ENCODE assay signal across 16 cellular contexts in genomic region chr2:205654878-205655601, GRCh38. TPM values are rescaled to one million over a fixed set of nuclear protein-coding genes. Genes with fewer than 3 reads are reported as not detected.
DNase-seq lines count a peak whose midpoint lies in the region; ATAC-seq and TF ChIP-seq lines count a peak whose summit lies in the region.
"Had no signal": no experiment of that assay in that cellular context is flagged by ENCODE, and none has a peak within 500 bp of the region (broad histone marks: within the 10 kb centered on the region; RNA-seq: fewer than 3 reads in every experiment).

No MANE protein-coding gene starts in this region.

- TF ChIP-seq CTCF in epithelial cell of esophagus (IDR thresholded peaks at IDR 0.05; ENCODE audit: insufficient read depth, low read depth, low read length, missing control alignments) = no peak

- CTCF ChIA-PET in activated CD4-positive, alpha-beta memory T cell treated with anti-CD3 and anti-CD28 coated beads for 36 hours (lab: Charles Lee) = no interaction called here

- intact Hi-C loops in activated CD4-positive, alpha-beta memory T cell treated with anti-CD3 and anti-CD28 coated beads for 36 hours (cut with micrococcal nuclease) = no loop called here

- H3K36me3 Mint-ChIP-seq in activated CD4-positive, alpha-beta memory T cell treated with anti-CD3 and anti-CD28 coated beads for 36 hours = no peaks in the 10 kb centered on the region
- H3K36me3 Mint-ChIP-seq: natural killer cell had no signal

- POLR2A ChIA-PET in activated CD4-positive, alpha-beta memory T cell treated with anti-CD3 and anti-CD28 coated beads for 36 hours (lab: Charles Lee) = no interaction called here

- H3K9me3 Mint-ChIP-seq in activated CD4-positive, alpha-beta memory T cell treated with anti-CD3 and anti-CD28 coated beads for 36 hours = no peaks in the 10 kb centered on the region
- H3K9me3 Mint-ChIP-seq: natural killer cell; T-helper 1 cell treated with Interleukin-12 subunit alpha and Interleukin-12 subunit beta and Interleukin-4 antibody, amounts not matched to agents 30 μg/mL and 1 μg/mL, for 36 hours had no signal

- H3K27me3 Mint-ChIP-seq in activated CD4-positive, alpha-beta memory T cell treated with anti-CD3 and anti-CD28 coated beads for 36 hours = peaks cover 6% of the 10 kb centered on the region

- no peaks in the 10 kb centered on the region for H3K4me1 Mint-ChIP-seq in activated CD4-positive, alpha-beta memory T cell treated with anti-CD3 and anti-CD28 coated beads for 36 hours (ENCODE audit: low read depth)

- DNase-seq in EH (ENCODE audit: low read depth) (peak; percentile 90), RKO (ENCODE audit: low spot score) (peak; percentile 30), epithelial cell of esophagus (ENCODE audit: low read depth) (peak; percentile 82), myocyte (ENCODE audit: low read depth) (peak; percentile 68), retina (no peak)
- DNase-seq in central memory CD4-positive, alpha-beta T cell = no peak
- no peak for DNase-seq in activated CD4-positive, alpha-beta memory T cell treated with anti-CD3 and anti-CD28 coated beads for 36 hours
- DNase-seq: activated CD4-positive, alpha-beta T cell treated with anti-CD3 and anti-CD28 coated beads, Interleukin-2, amount 50 U/mL, for 1 hour; cerebellar nuclear complex; erythroblast; islet precursor cell; natural killer cell; NCI-H226 had no signal

- TF ChIP-seq POLR2A in GM18505 (IDR thresholded peaks at IDR 0.05; ENCODE audit: borderline replicate concordance, extremely low read depth, insufficient read depth, insufficient read length) = no peak

- no peak overlapping the region for H3K27ac Mint-ChIP-seq in activated CD4-positive, alpha-beta memory T cell treated with anti-CD3 and anti-CD28 coated beads for 36 hours
- H3K27ac Mint-ChIP-seq: natural killer cell; T-helper 1 cell treated with Interleukin-12 subunit alpha and Interleukin-12 subunit beta and Interleukin-4 antibody, amounts not matched to agents 30 μg/mL and 1 μg/mL, for 36 hours had no signal

- no peak overlapping the region for H3K4me3 Mint-ChIP-seq in activated CD4-positive, alpha-beta memory T cell treated with anti-CD3 and anti-CD28 coated beads for 36 hours
- H3K4me3 Mint-ChIP-seq: natural killer cell; T-helper 1 cell treated with Interleukin-12 subunit alpha and Interleukin-12 subunit beta and Interleukin-4 antibody, amounts not matched to agents 30 μg/mL and 1 μg/mL, for 36 hours had no signal

- H3K4me3 ChIP-seq in epithelial cell of esophagus (ENCODE audit: low read length) = no peak overlapping the region

- no peak for ATAC-seq in GM18505 (IDR thresholded peaks at IDR 0.05; ENCODE audit: unreplicated experiment)
- ATAC-seq: natural killer cell, sciatic nerve had no signal

RNA-seq across cellular contexts. Expression of gene NRP2, which starts 27.3 kb away (rescaled TPM):
- 3.9 and 4.8 TPM in 2 replicates for total RNA-seq in myocyte
- 17.5 TPM for polyA plus RNA-seq in myocyte (2012)
- 1 to 10 TPM; 1.9 to 2.6 TPM for total RNA-seq in activated CD4-positive, alpha-beta memory T cell treated with anti-CD3 and anti-CD28 coated beads for 36 hours

Comparison
In these comparisons a context has a peak if more than half of its experiments do, and no peak if none do; other contexts are left out.
1. DNase-seq: peak in EH (single experiment), RKO (single experiment), epithelial cell of esophagus (single experiment) and myocyte (single experiment); none in retina (single experiment), central memory CD4-positive, alpha-beta T cell (single experiment) and activated CD4-positive, alpha-beta memory T cell treated with anti-CD3 and anti-CD28 coated beads for 36 hours (single experiment).